1 cellular context compared by ENCODE assay signal in the genomic region with DNA sequence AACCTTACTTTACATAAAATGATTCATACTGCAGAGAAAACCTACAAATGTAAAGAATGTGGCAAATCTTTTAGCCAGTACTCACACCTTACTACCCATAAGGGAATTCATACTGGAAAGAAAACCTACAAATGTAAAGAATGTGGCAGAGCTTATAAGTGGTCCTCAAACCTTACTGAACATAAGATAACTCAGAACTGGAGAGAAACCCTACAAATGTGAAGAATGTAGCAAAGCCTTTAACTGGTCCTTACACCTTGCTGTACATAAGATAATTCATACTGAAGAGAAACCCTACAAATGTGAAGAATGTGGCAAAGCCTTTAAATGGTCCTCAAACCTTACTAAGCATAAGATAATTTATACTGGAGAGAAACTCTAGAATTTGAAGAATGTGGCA.
TF ChIP-seq lines count a peak whose summit lies in the region.

No MANE protein-coding gene starts in this region.

TF ChIP-seq in SK-N-SH treated with all-trans-retinoic acid at 6 μM for 48 hours, 23 proteins besides CTCF, POLR2A, EP300 and RAD21 (continued from another document):
- TF ChIP-seq, protein P1, sequence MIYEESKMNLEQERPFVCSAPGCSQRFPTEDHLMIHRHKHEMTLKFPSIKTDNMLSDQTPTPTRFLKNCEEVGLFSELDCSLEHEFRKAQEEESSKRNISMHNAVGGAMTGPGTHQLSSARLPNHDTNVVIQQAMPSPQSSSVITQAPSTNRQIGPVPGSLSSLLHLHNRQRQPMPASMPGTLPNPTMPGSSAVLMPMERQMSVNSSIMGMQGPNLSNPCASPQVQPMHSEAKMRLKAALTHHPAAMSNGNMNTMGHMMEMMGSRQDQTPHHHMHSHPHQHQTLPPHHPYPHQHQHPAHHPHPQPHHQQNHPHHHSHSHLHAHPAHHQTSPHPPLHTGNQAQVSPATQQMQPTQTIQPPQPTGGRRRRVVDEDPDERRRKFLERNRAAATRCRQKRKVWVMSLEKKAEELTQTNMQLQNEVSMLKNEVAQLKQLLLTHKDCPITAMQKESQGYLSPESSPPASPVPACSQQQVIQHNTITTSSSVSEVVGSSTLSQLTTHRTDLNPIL (CRISPR knock-in tag; IDR thresholded peaks at IDR 0.05; ENCODE audit: low read depth), result no peak
- no peak for TF ChIP-seq ZFP30 (CRISPR knock-in tag; IDR thresholded peaks at IDR 0.05)
- no peak for TF ChIP-seq TCF4 (CRISPR knock-in tag; IDR thresholded peaks at IDR 0.05; ENCODE audit: borderline replicate concordance)
- TF ChIP-seq ARNTL (CRISPR knock-in tag; IDR thresholded peaks at IDR 0.05; ENCODE audit: borderline replicate concordance, low read depth), result no peak
TF ChIP-seq in SK-N-SH treated with all-trans-retinoic acid at 6 μM for 48 hours: peak in this region for 0.
